In genomic region chr11:74749965-74750296, GRCh38 we compare ENCODE assay signal across 8 cellular contexts. TPM values are rescaled to one million over a fixed set of nuclear protein-coding genes. Genes with fewer than 3 reads are reported as not detected.
A peak's percentile ranks its signal among the peaks of the same experiment; 100 is the strongest.
DNase-seq lines count a peak whose midpoint lies in the region; ATAC-seq, FAIRE-seq and TF ChIP-seq lines count a peak whose summit lies in the region.

No MANE protein-coding gene starts in this region.

- no peak for ATAC-seq in GM21528 (IDR thresholded peaks at IDR 0.05; ENCODE audit: low FRiP score, unreplicated experiment)

- no peaks in the 10 kb centered on the region for H3K27me3 ChIP-seq in sigmoid colon

- DNase-seq in SK-N-MC (ENCODE audit: low read depth, low spot score) = no peak
- DNase-seq in fibroblast of mammary gland (ENCODE audit: low read depth) = no peak
- DNase-seq in sigmoid colon = no peak
- no peak for DNase-seq in stimulated activated CD4-positive, alpha-beta T cell treated with anti-CD3 and anti-CD28 coated beads, Interleukin-12 subunit alpha, Interleukin-12 subunit beta, amount 100 ng/mL, for 4 hours
- no peak for DNase-seq in activated CD8-positive, alpha-beta memory T cell treated with anti-CD3 and anti-CD28 coated beads, Interleukin-2, amount 50 U/mL, for 48 hours
- no peak for DNase-seq in urothelium cell line (ENCODE audit: low spot score)

- no peak for FAIRE-seq in urothelium cell line (lab: Jason Lieb, UNC)

- TF ChIP-seq CTCF in GM12875 (IDR thresholded peaks at IDR 0.05; ENCODE audit: borderline replicate concordance, insufficient read depth, low read depth, low read length) = no peak
- TF ChIP-seq CTCF in fibroblast of mammary gland (conservative IDR thresholded peaks at IDR 0.05; ENCODE audit: control insufficient read depth, insufficient read depth, low read depth, low read length) = no peak
- no peak for TF ChIP-seq CTCF in sigmoid colon (IDR thresholded peaks at IDR 0.05)

- TF ChIP-seq POLR2A in sigmoid colon (IDR thresholded peaks at IDR 0.05) = no peak

- intact Hi-C loops in sigmoid colon (cut with DNase I) = loop anchor here (5.0 kb wide), 1 partner anchor 353 kb away; the partner anchor contains the start of gene PGM2L1

- peak overlapping the region; percentile 89 for H3K4me3 ChIP-seq in GM12875 (ENCODE audit: low read depth, low read length)
- peak overlapping the region; percentile 91 for H3K4me3 ChIP-seq in SK-N-MC
- peak overlapping the region; percentile 84 for H3K4me3 ChIP-seq in fibroblast of mammary gland (ENCODE audit: control insufficient read depth, low read depth, low read length)
- peak overlapping the region; percentile 60 to 97 (median 86) for H3K4me3 ChIP-seq in sigmoid colon

- H3K9ac ChIP-seq in SK-N-MC (ENCODE audit: insufficient read length) = peak overlapping the region; percentile 91

- H3K27ac ChIP-seq in SK-N-MC = no peak overlapping the region
- H3K27ac ChIP-seq in sigmoid colon = peak overlapping the region; percentile 94 to 98 (median 96)

- H3K36me3 ChIP-seq in SK-N-MC (ENCODE audit: insufficient read depth, low read length) (peaks cover 9% of the 10 kb centered on the region; the same call in 1 of the 2 replicates), sigmoid colon (no peaks in the 10 kb centered on the region)

- H3K4me1 ChIP-seq in sigmoid colon = peaks cover 0 to 51% (median 45%) of the 10 kb centered on the region in 4 donors

- WGBS in sigmoid colon, 2 donors = 2 to 21% methylated on average over 2 of the region's 2 CpGs

- H3K9me3 ChIP-seq in SK-N-MC (ENCODE audit: low read depth, low read length) = no peaks in the 10 kb centered on the region
- H3K9me3 ChIP-seq in sigmoid colon = no peaks in the 10 kb centered on the region

- TF ChIP-seq EP300 in sigmoid colon (IDR thresholded peaks at IDR 0.05) = no peak

RNA-seq across cellular contexts. Expression of gene RNF169, which starts 1.3 kb away (rescaled TPM):
- 10 to 100 TPM; 20.3 to 27.7 (median 22.5) TPM for total RNA-seq in sigmoid colon
- 1 to 10 TPM; 1.6 to 5.1 (median 1.8) TPM for polyA plus RNA-seq in sigmoid colon

RNA-seq across cellular contexts. Expression of gene CHRDL2, which starts 18.7 kb away (rescaled TPM):
- 10 to 100 TPM in 2 of 4 donors, 1 to 10 TPM in 2; 6.1 to 45.1 (median 14.4) TPM for total RNA-seq in sigmoid colon
- 10 to 100 TPM in 1 of 3 donors, 1 to 10 TPM in 1, not detected in 1; 9.6 to 43.9 TPM for polyA plus RNA-seq in sigmoid colon
